Comparison of ENCODE assay signal across 8 cellular contexts in genomic region chr14:64293976-64294671, GRCh38. TPM values are rescaled to one million over a fixed set of nuclear protein-coding genes. Genes with fewer than 3 reads are reported as not detected.
DNase-seq lines count a peak whose midpoint lies in the region; ATAC-seq, FAIRE-seq and TF ChIP-seq lines count a peak whose summit lies in the region.

Gene ESR2 (minus strand): TSS chr14:64294371. CDS start chr14:64282985, 11,386 bp downstream.

- H3K4ac ChIP-seq in H1 (replicated peaks; ENCODE audit: insufficient read length, low read depth, low read length), result no peak within 1 kb of the TSS

- H2AK5ac ChIP-seq in H1 (ENCODE audit: low read depth, low read length), result no peak within 1 kb of the TSS

- peak within 1 kb of the TSS; percentile 81 for H2AFZ ChIP-seq in H1 (ENCODE audit: low read length)

- H3K23ac ChIP-seq in H1 (ENCODE audit: insufficient read length), result no peak within 1 kb of the TSS

- 4% methylated on average over 49 of the region's 49 CpGs; no CpG with 5 or more reads in 1 of the 2 experiments for WGBS in H1 (ENCODE audit: extremely low coverage in 1 of 2, insufficient coverage in 1 of 2, insufficient read length in 1 of 2, insufficient replicate concordance in 2 of 2, low coverage in 1 of 2, low lambda C conversion rate in 2 of 2, missing lambda C conversion rate in 1 of 2), 2 experiments
- WGBS in upper lobe of left lung, 2 donors, result 4 to 8% methylated on average over 14 to 39 of the region's 49 CpGs

- H3K27ac ChIP-seq in H1 (ENCODE audit: low read depth, low read length) (no peak within 1 kb of the TSS), mucosa of rectum (ENCODE audit: low read depth in 2 of 2, low read length in 2 of 2) (peak within 1 kb of the TSS; percentile 18 to 35), upper lobe of left lung (no peak within 1 kb of the TSS)

- H2BK20ac ChIP-seq in H1 (ENCODE audit: low read length), result 0 out of 2 replicates have a peak within 1 kb of the TSS, but pooled peaks have one; percentile 40

- no peak within 1 kb of the TSS for H2BK15ac ChIP-seq in H1 (ENCODE audit: low read length)

- CTCF ChIA-PET in H1 (lab: Charles Lee; ENCODE audit: partially characterized antibody), result interaction anchor here (0.6 to 5.4 kb wide), 31 partner anchors 10 to 494 kb away, joined by 3 to 49 read pairs (median 4); no protein-coding TSS in a partner anchor

- no peak within 1 kb of the TSS for H3K56ac ChIP-seq in H1 (replicated peaks; ENCODE audit: insufficient read length, low read depth, low read length)

- TF ChIP-seq RAD21 in H1 (IDR thresholded peaks at IDR 0.05 in 1 of 2, conservative IDR thresholded peaks at IDR 0.05 in 1 of 2; ENCODE audit: low read depth in 2 of 2, low read length in 2 of 2), result peak in 1 of 2 experiments; percentile 32; a peak in 3 of 4 replicates

- peaks cover 0 to 3% (median 2%) of the 10 kb centered on the region in 4 experiments; a peak in 3 of 7 replicates for H3K4me1 ChIP-seq in H1 (replicated peaks in 1 of 4; ENCODE audit: control insufficient read depth in 3 of 4, insufficient read depth in 4 of 4, low read length in 3 of 4)
- H3K4me1 ChIP-seq in mucosa of rectum (ENCODE audit: control insufficient read depth in 2 of 2, insufficient read depth in 2 of 2, low read length in 2 of 2), result peaks cover 6% of the 10 kb centered on the region in 2 donors
- peaks cover 13 to 28% (median 20%) of the 10 kb centered on the region in 4 donors for H3K4me1 ChIP-seq in upper lobe of left lung

- H2BK120ac ChIP-seq in H1 (replicated peaks; ENCODE audit: low read depth, low read length), result no peak within 1 kb of the TSS

- H4K5ac ChIP-seq in H1 (ENCODE audit: insufficient read length, low read depth, low read length), result no peak within 1 kb of the TSS

- H4K20me1 ChIP-seq in H1 (replicated peaks in 1 of 2; ENCODE audit: control insufficient read depth in 1 of 2, insufficient read depth in 2 of 2, low read length in 2 of 2), result no peaks in the 10 kb centered on the region

- peak within 1 kb of the TSS; percentile 86 to 89 for H3K4me2 ChIP-seq in H1 (ENCODE audit: insufficient read depth in 1 of 2, low read depth in 2 of 2, low read length in 2 of 2)

- H2BK12ac ChIP-seq in H1 (ENCODE audit: low read depth, low read length), result no peak within 1 kb of the TSS

- TF ChIP-seq POLR2A in H1 (IDR thresholded peaks at IDR 0.05; ENCODE audit: control extremely low read depth in 1 of 2, low read depth in 2 of 2, low read length in 2 of 2), result no peak
- TF ChIP-seq POLR2A in upper lobe of left lung (IDR thresholded peaks at IDR 0.05), result no peak

- H3K14ac ChIP-seq in H1 (ENCODE audit: insufficient read length), result no peak within 1 kb of the TSS

- H3K79me2 ChIP-seq in H1 (ENCODE audit: control insufficient read depth in 1 of 2, insufficient read depth in 2 of 2, low read length in 2 of 2), result no peaks in the 10 kb centered on the region

- no peaks in the 10 kb centered on the region for H3K79me1 ChIP-seq in H1 (ENCODE audit: low read depth, low read length)

- peaks cover 0 to 20% (median 16%) of the 10 kb centered on the region in 4 experiments; a peak in 6 of 7 replicates for H3K27me3 ChIP-seq in H1 (replicated peaks in 1 of 4; ENCODE audit: control insufficient read depth in 3 of 4, extremely low read depth in 1 of 4, insufficient read depth in 3 of 4, low read length in 3 of 4)
- peaks cover 12 to 18% of the 10 kb centered on the region in 2 donors for H3K27me3 ChIP-seq in mucosa of rectum (ENCODE audit: control insufficient read depth in 2 of 2, insufficient read depth in 2 of 2, low read length in 2 of 2)
- H3K27me3 ChIP-seq in upper lobe of left lung, result peaks cover 0 to 13% (median 0%) of the 10 kb centered on the region in 4 donors

- POLR2A ChIA-PET in H1 (lab: Charles Lee; ENCODE audit: partially characterized antibody), result interaction anchor here (0.8 to 2.0 kb wide), 3 partner anchors 11 to 211 kb away, joined by 3 to 4 read pairs (median 3); partner anchors contain the start of gene ZBTB1

- H3K4me3 ChIP-seq in WI38 (ENCODE audit: low read depth, low read length) (peak within 1 kb of the TSS; percentile 50), H1 (ENCODE audit: extremely low read depth in 1 of 4, insufficient read depth in 2 of 4, low read depth in 3 of 4, low read length in 4 of 4) (peak within 1 kb of the TSS; percentile 20 to 60 (median 52)), mucosa of rectum (ENCODE audit: low read length in 2 of 2) (peak within 1 kb of the TSS; percentile 61 to 75), upper lobe of left lung (peak within 1 kb of the TSS; percentile 2 to 43 (median 36))

- H3K36me3 ChIP-seq in H1 (ENCODE audit: control insufficient read depth in 2 of 4, insufficient read depth in 4 of 4, low read length in 3 of 4) (no peaks in the 10 kb centered on the region), mucosa of rectum (ENCODE audit: control insufficient read depth in 2 of 2, insufficient read depth in 2 of 2, low read length in 2 of 2) (no peaks in the 10 kb centered on the region), upper lobe of left lung (no peaks in the 10 kb centered on the region)

- H4K91ac ChIP-seq in H1 (replicated peaks; ENCODE audit: insufficient read length, low read length), result no peak within 1 kb of the TSS

- no peak within 1 kb of the TSS for H3K18ac ChIP-seq in H1 (ENCODE audit: extremely low read depth, low read length)

- H3K9me3 ChIP-seq in H1 (ENCODE audit: insufficient read depth in 2 of 2, low read depth in 1 of 2, low read length in 1 of 2) (no peaks in the 10 kb centered on the region), mucosa of rectum (ENCODE audit: control insufficient read depth in 2 of 2, low read length in 2 of 2) (no peaks in the 10 kb centered on the region), upper lobe of left lung (no peaks in the 10 kb centered on the region)

- H4K8ac ChIP-seq in H1 (ENCODE audit: extremely low read depth, insufficient read depth, low read length), result no peak within 1 kb of the TSS

- H3K9ac ChIP-seq in H1 (replicated peaks in 1 of 4; ENCODE audit: extremely low read depth in 1 of 4, low read depth in 3 of 4, low read length in 3 of 4) (no peak within 1 kb of the TSS; a peak in 2 of 7 replicates), mucosa of rectum (ENCODE audit: low read depth in 1 of 2, low read length in 2 of 2) (peak within 1 kb of the TSS; percentile 21 to 58)

- peak; percentile 32 for ATAC-seq in GM19455 (IDR thresholded peaks at IDR 0.05; ENCODE audit: unreplicated experiment)
- peak; percentile 4 to 63 for ATAC-seq in upper lobe of left lung (ENCODE audit: low FRiP score in 2 of 2)

- TF ChIP-seq CTCF in WI38 (IDR thresholded peaks at IDR 0.05; ENCODE audit: low read depth, low read length), result peak; percentile 23
- peak in 1 of 3 experiments; percentile 2; a peak in 2 of 4 replicates for TF ChIP-seq CTCF in H1 (IDR thresholded peaks at IDR 0.05; ENCODE audit: control extremely low read depth in 1 of 3, insufficient read depth in 1 of 3, low read depth in 1 of 3, low read length in 3 of 3)
- peak in 1 of 6 experiments; percentile 6 for TF ChIP-seq CTCF in upper lobe of left lung (IDR thresholded peaks at IDR 0.05)

- no peak for FAIRE-seq in H1 (lab: Jason Lieb, UNC)

- H3K23me2 ChIP-seq in H1 (ENCODE audit: low read depth, low read length), result peaks cover 11% of the 10 kb centered on the region; the same call in 1 of the 2 replicates

- no peak within 1 kb of the TSS for H2BK5ac ChIP-seq in H1 (ENCODE audit: low read depth, low read length)

- TF ChIP-seq EP300 in H1 (IDR thresholded peaks at IDR 0.05; ENCODE audit: borderline replicate concordance in 1 of 2, low read depth in 2 of 2, low read length in 2 of 2) (no peak), upper lobe of left lung (IDR thresholded peaks at IDR 0.05) (no peak)

- DNase-seq in DMS79 (lab: John Stamatoyannopoulos, UW), result peak; percentile 13
- DNase-seq in HK-2 (ENCODE audit: unreplicated experiment), result peak; percentile 21
- DNase-seq in H1 (ENCODE audit: low read depth in 1 of 2, low spot score in 2 of 2), result peak; percentile 3 to 73
- DNase-seq in upper lobe of left lung, result peak; percentile 44 to 88
- no peak for DNase-seq in dedifferentiated amniotic fluid mesenchymal stem cell (ENCODE audit: extremely low spot score)

TF ChIP-seq in H1, 55 proteins besides CTCF, POLR2A, EP300 and RAD21 (continues in another document):
- TF ChIP-seq RBBP5 (IDR thresholded peaks at IDR 0.05; ENCODE audit: borderline replicate concordance, low read depth, low read length) (0 out of 2 replicates have a peak, but pooled peaks have one; percentile 70), TEAD4 (IDR thresholded peaks at IDR 0.05; ENCODE audit: low read depth, low read length) (no peak), EGR1 (IDR thresholded peaks at IDR 0.05; ENCODE audit: borderline replicate concordance, low read depth, low read length) (no peak), KDM4A (IDR thresholded peaks at IDR 0.05; ENCODE audit: low read depth, low read length, severe bottlenecking) (peak; percentile 86), CTBP2 (IDR thresholded peaks at IDR 0.05; ENCODE audit: borderline replicate concordance, insufficient read depth, insufficient read length, low read length) (peak; percentile 52), SUZ12 (IDR thresholded peaks at IDR 0.05; ENCODE audit: low read length) (peak; percentile 69), KDM1A (IDR thresholded peaks at IDR 0.05; ENCODE audit: borderline replicate concordance, low read length) (no peak), RNF2 (IDR thresholded peaks at IDR 0.05; ENCODE audit: borderline replicate concordance, low read depth, low read length, missing control alignments, poor library complexity, severe bottlenecking) (peak; percentile 33), NANOG (IDR thresholded peaks at IDR 0.05; ENCODE audit: insufficient read depth, low read depth, low read length, poor library complexity, severe bottlenecking) (no peak), TCF12 (IDR thresholded peaks at IDR 0.05; ENCODE audit: low read depth, low read length) (no peak), KDM5A (IDR thresholded peaks at IDR 0.05; ENCODE audit: low read length) (no peak), HDAC2 (IDR thresholded peaks at IDR 0.05; ENCODE audit: borderline replicate concordance in 1 of 2, low read depth in 2 of 2, low read length in 2 of 2) (no peak), EZH2 (IDR thresholded peaks at IDR 0.05; ENCODE audit: low read depth, low read length, severe bottlenecking) (peak; percentile 51), CBX5 (IDR thresholded peaks at IDR 0.05; ENCODE audit: low read depth, low read length) (no peak)

RNA-seq across cellular contexts. Expression of gene ESR2, which starts in this region (rescaled TPM):
- 0.19 and 0.52 TPM in 2 replicates for total RNA-seq in H1 (2021; fragmentation: NEBNext Ultra II Directional; extraction: Animal tissue kit (Norgen Biotek cat#: 25700))
- polyA plus RNA-seq in H1 (2011; rRNA removed), result 0.22 and 0.23 TPM in 2 replicates
- 0.28 TPM for polyA plus RNA-seq in H1 (2011; cell fraction: cytosol; rRNA removed)
- polyA plus RNA-seq in H1 (2011; cell fraction: nucleus; rRNA removed), result 0.73 TPM
- 0.29 to 0.70 TPM (median 0.44 TPM) in 4 replicates for polyA plus RNA-seq in H1 (2012, experiment 1 of 2)
- 0.05 TPM for polyA plus RNA-seq in H1 (2012, experiment 2 of 2)
- polyA plus RNA-seq in H1 (2013, experiment 1 of 2), result 0.10 TPM
- 0.13 TPM for polyA plus RNA-seq in H1 (2013, experiment 2 of 2)
- polyA minus RNA-seq in H1 (2011; rRNA and poly(A)+ RNA removed), result 0.91 and 1.0 TPM in 2 replicates
- not detected for polyA minus RNA-seq in H1 (2011; cell fraction: cytosol; rRNA and poly(A)+ RNA removed)
- polyA minus RNA-seq in H1 (2011; cell fraction: nucleus; rRNA and poly(A)+ RNA removed), result 2.9 TPM
- total RNA-seq in upper lobe of left lung, result 1 to 10 TPM in 1 of 6 donors, under 1 TPM in 4, not detected in 1; 0.20 to 3.6 (median 0.86) TPM

Comparison
In these comparisons a context has a peak if more than half of its experiments do, and no peak if none do; other contexts are left out.
1. H3K27ac ChIP-seq: peak in mucosa of rectum (2 of 2); none in H1 (single experiment) and upper lobe of left lung (0 of 4).
2. H3K9ac ChIP-seq: peak in mucosa of rectum (2 of 2); none in H1 (0 of 4).
3. Peak in every context shown above with its lines, with median percentiles within 50 percentile points of each other: H3K4me3 ChIP-seq.